Comparison of ENCODE assay signal across 19 cellular contexts in genomic region chr2:13605266-13605665, GRCh38.
DNase-seq lines count a peak whose midpoint lies in the region; ATAC-seq lines count a peak whose summit lies in the region.
"Had no signal": no experiment of that assay in that cellular context is flagged by ENCODE, and none has a peak within 500 bp of the region (broad histone marks: within the 10 kb centered on the region; RNA-seq: fewer than 3 reads in every experiment).

No MANE protein-coding gene starts in this region.

- ATAC-seq in HG03159 (IDR thresholded peaks at IDR 0.05; ENCODE audit: unreplicated experiment) = no peak

- DNase-seq in LHCN-M2 (ENCODE audit: low read depth) = peak; percentile 72
- DNase-seq in NCI-H69 (lab: John Stamatoyannopoulos, UW) = peak; percentile 61
- DNase-seq in fibroblast of peridontal ligament (ENCODE audit: extremely low read depth) = peak; percentile 44
- no peak for DNase-seq in activated CD4-positive, CD25-positive, alpha-beta regulatory T cell treated with anti-CD3 and anti-CD28 coated beads, Interleukin-2, amount 50 U/mL, for 72 hours
- DNase-seq in NK-92 (lab: John Stamatoyannopoulos, UW; ENCODE audit: unreplicated experiment) = no peak
- DNase-seq in pons (ENCODE audit: low spot score) = no peak
- DNase-seq: Caco-2; CD4-positive, alpha-beta T cell; DMS79; KBM-7; NCI-H1436; NCI-H2029 treated with DMSO at 0.1 percent for 48 hours; NCI-H2227 treated with DMSO at 0.1 percent for 48 hours; NCI-H526 treated with DMSO at 0.1 percent for 48 hours; OCI-M1; Right ventricle myocardium superior; SW 1271 had no signal

- no peak overlapping the region for H3K9ac ChIP-seq in BLaER1

- H3K4me1 ChIP-seq in BLaER1 = peaks cover 26% of the 10 kb centered on the region
- H3K4me1 ChIP-seq: Caco-2 had no signal

- no peaks in the 10 kb centered on the region for H3K9me3 ChIP-seq in BLaER1

- H3K36me3 ChIP-seq in BLaER1 = no peaks in the 10 kb centered on the region

- no peak overlapping the region for H3K4me3 ChIP-seq in BLaER1

- peak overlapping the region; percentile 70 for H3K4me2 ChIP-seq in BLaER1

- H4K20me1 ChIP-seq in BLaER1 = no peaks in the 10 kb centered on the region

- H3K27ac ChIP-seq in BLaER1 = peak overlapping the region; percentile 51; the same call in 1 of the 2 replicates

- no peaks in the 10 kb centered on the region for H3K27me3 ChIP-seq in BLaER1

Comparison
In these comparisons a context has a peak if more than half of its experiments do, and no peak if none do; other contexts are left out.
1. DNase-seq: peak in LHCN-M2 (single experiment), NCI-H69 (single experiment) and fibroblast of peridontal ligament (single experiment); none in activated CD4-positive, CD25-positive, alpha-beta regulatory T cell treated with anti-CD3 and anti-CD28 coated beads, Interleukin-2, amount 50 U/mL, for 72 hours (single experiment), NK-92 (single experiment) and pons (single experiment).